Comparison of ENCODE assay signal across 30 cellular contexts in genomic region chr4:136754810-136755530, GRCh38.
"Had no signal": no experiment of that assay in that cellular context is flagged by ENCODE, and none has a peak within 500 bp of the region (broad histone marks: within the 10 kb centered on the region; RNA-seq: fewer than 3 reads in every experiment).

No MANE protein-coding gene starts in this region.

- H3K27ac ChIP-seq: breast epithelium, SJSA1, VCaP had no signal

- H3K27me3 ChIP-seq: breast epithelium, SJSA1 had no signal

- H3K9me3 ChIP-seq: breast epithelium, SJSA1 had no signal

- H3K4me3 Mint-ChIP-seq: activated CD4-positive, alpha-beta memory T cell treated with anti-CD3 and anti-CD28 coated beads for 36 hours; activated CD4-positive, alpha-beta T cell treated with anti-CD3 and anti-CD28 coated beads, Interleukin-2, amount 10 ng/mL, durations not matched to agents 7 days and 5 days; activated naive CD4-positive, alpha-beta T cell treated with anti-CD3 and anti-CD28 coated beads, Interleukin-2, amount 10 ng/mL, durations not matched to agents 7 days and 5 days; activated naive CD8-positive, alpha-beta T cell treated with anti-CD3 and anti-CD28 coated beads for 36 hours; activated T-cell treated with anti-CD3 and anti-CD28 coated beads, Interleukin-2, amount 50 U/mL, for 72 hours had no signal

- H3K9me3 Mint-ChIP-seq: activated CD4-positive, alpha-beta T cell treated with anti-CD3 and anti-CD28 coated beads, Interleukin-2, amount 10 ng/mL, durations not matched to agents 7 days and 5 days; activated naive CD4-positive, alpha-beta T cell treated with anti-CD3 and anti-CD28 coated beads, Interleukin-2, amount 10 ng/mL, durations not matched to agents 7 days and 5 days; activated naive CD8-positive, alpha-beta T cell treated with anti-CD3 and anti-CD28 coated beads for 36 hours; activated T-helper 2 cell treated with anti-CD3 and anti-CD28 coated beads, Interferon-gamma antibody, Interleukin-2, Interleukin-4, amounts not matched to agents 10 μg/mL and 5 μg/mL and 100 μg/mL, durations not matched to agents 14 hours and 24 hours and 36 hours had no signal

- H3K4me1 ChIP-seq: breast epithelium, SJSA1 had no signal

- ATAC-seq: activated T-cell treated with anti-CD3 and anti-CD28 coated beads, Interleukin-2, amount 50 U/mL, for 72 hours; PC-3; SK-N-SH treated with all-trans-retinoic acid at 6 μM for 48 hours had no signal

- H3K27ac Mint-ChIP-seq: activated CD4-positive, alpha-beta memory T cell treated with anti-CD3 and anti-CD28 coated beads for 36 hours; activated CD4-positive, alpha-beta T cell treated with anti-CD3 and anti-CD28 coated beads, Interleukin-2, amount 10 ng/mL, durations not matched to agents 7 days and 5 days; activated naive CD4-positive, alpha-beta T cell treated with anti-CD3 and anti-CD28 coated beads, Interleukin-2, amount 10 ng/mL, durations not matched to agents 7 days and 5 days; activated naive CD8-positive, alpha-beta T cell treated with anti-CD3 and anti-CD28 coated beads for 36 hours; activated T-cell treated with anti-CD3 and anti-CD28 coated beads, Interleukin-2, amount 50 U/mL, for 72 hours; activated T-helper 2 cell treated with anti-CD3 and anti-CD28 coated beads, Interferon-gamma antibody, Interleukin-2, Interleukin-4, amounts not matched to agents 10 μg/mL and 5 μg/mL and 100 μg/mL, durations not matched to agents 14 hours and 24 hours and 36 hours had no signal

- H3K36me3 Mint-ChIP-seq: activated CD4-positive, alpha-beta memory T cell treated with anti-CD3 and anti-CD28 coated beads for 36 hours; activated naive CD4-positive, alpha-beta T cell treated with anti-CD3 and anti-CD28 coated beads, Interleukin-2, amount 10 ng/mL, durations not matched to agents 7 days and 5 days; activated naive CD8-positive, alpha-beta T cell treated with anti-CD3 and anti-CD28 coated beads for 36 hours had no signal

- DNase-seq: activated CD4-positive, alpha-beta memory T cell treated with anti-CD3 and anti-CD28 coated beads for 36 hours; activated CD4-positive, alpha-beta T cell treated with anti-CD3 and anti-CD28 coated beads, Interleukin-2, amount 10 ng/mL, durations not matched to agents 7 days and 5 days; activated CD4-positive, CD25-positive, alpha-beta regulatory T cell; activated CD8-positive, alpha-beta memory T cell treated with anti-CD3 and anti-CD28 coated beads for 24 hours; activated gamma-delta T cell treated with Interleukin-2 at 50 U/mL for 16 hours; activated naive CD4-positive, alpha-beta T cell treated with anti-CD3 and anti-CD28 coated beads, Interleukin-2, amount 10 ng/mL, durations not matched to agents 7 days and 5 days; activated naive CD8-positive, alpha-beta T cell treated with anti-CD3 and anti-CD28 coated beads for 36 hours; activated T-cell treated with anti-CD3 and anti-CD28 coated beads for 4 hours; activated T-cell treated with anti-CD3 and anti-CD28 coated beads, Interleukin-2, amount 50 U/mL, for 72 hours; caudate nucleus; Kasumi-1; KBM-7; NCI-H1092; NCI-H1417 treated with DMSO at 0.1 percent for 48 hours; NCI-H1694; NCI-H2029; NCI-H2107; NCI-H2171 treated with DMSO at 0.1 percent for 48 hours; NCI-H226; NCI-H526; NCI-H82; SHP77; T-helper 2 cell; T1000 had no signal

- H3K4me1 Mint-ChIP-seq: activated CD4-positive, alpha-beta T cell treated with anti-CD3 and anti-CD28 coated beads, Interleukin-2, amount 10 ng/mL, durations not matched to agents 7 days and 5 days; activated naive CD4-positive, alpha-beta T cell treated with anti-CD3 and anti-CD28 coated beads, Interleukin-2, amount 10 ng/mL, durations not matched to agents 7 days and 5 days; activated naive CD8-positive, alpha-beta T cell treated with anti-CD3 and anti-CD28 coated beads for 36 hours had no signal

- H3K27me3 Mint-ChIP-seq: activated CD4-positive, alpha-beta memory T cell treated with anti-CD3 and anti-CD28 coated beads for 36 hours; activated CD4-positive, alpha-beta T cell treated with anti-CD3 and anti-CD28 coated beads, Interleukin-2, amount 10 ng/mL, durations not matched to agents 7 days and 5 days; activated naive CD4-positive, alpha-beta T cell treated with anti-CD3 and anti-CD28 coated beads, Interleukin-2, amount 10 ng/mL, durations not matched to agents 7 days and 5 days; activated naive CD8-positive, alpha-beta T cell treated with anti-CD3 and anti-CD28 coated beads for 36 hours had no signal

- H3K36me3 ChIP-seq: breast epithelium, SJSA1 had no signal

- H3K4me3 ChIP-seq: breast epithelium, SJSA1 had no signal
